In genomic region chr14:93792391-93792790, GRCh38 we compare ENCODE assay signal across 6 cellular contexts. TPM values are rescaled to one million over a fixed set of nuclear protein-coding genes. Genes with fewer than 3 reads are reported as not detected.
"Had no signal": no experiment of that assay in that cellular context is flagged by ENCODE, and none has a peak within 500 bp of the region (broad histone marks: within the 10 kb centered on the region; RNA-seq: fewer than 3 reads in every experiment).

No MANE protein-coding gene starts in this region.

- DNase-seq: GM23248, H9, HCEC 1CT had no signal

- H3K4me3 Mint-ChIP-seq: H9, IgD-negative memory B cell had no signal

- ATAC-seq: HepG2 had no signal

- H3K36me3 Mint-ChIP-seq: IgD-negative memory B cell had no signal

- H3K9me3 Mint-ChIP-seq: IgD-negative memory B cell had no signal

- H3K27ac Mint-ChIP-seq: H9, IgD-negative memory B cell had no signal

- H2AFZ ChIP-seq: GM23248 had no signal

- H3K9ac ChIP-seq: GM23248 had no signal

- H3K27ac ChIP-seq: GM23248, HL-60 had no signal

- H3K4me3 ChIP-seq: GM23248 had no signal

RNA-seq across cellular contexts. Expression of gene PRIMA1, which starts 4.1 kb away (rescaled TPM):
- polyA plus RNA-seq: GM23248, IgD-negative memory B cell had no signal
